Comparison of ENCODE assay signal across 36 cellular contexts in the genomic region with DNA sequence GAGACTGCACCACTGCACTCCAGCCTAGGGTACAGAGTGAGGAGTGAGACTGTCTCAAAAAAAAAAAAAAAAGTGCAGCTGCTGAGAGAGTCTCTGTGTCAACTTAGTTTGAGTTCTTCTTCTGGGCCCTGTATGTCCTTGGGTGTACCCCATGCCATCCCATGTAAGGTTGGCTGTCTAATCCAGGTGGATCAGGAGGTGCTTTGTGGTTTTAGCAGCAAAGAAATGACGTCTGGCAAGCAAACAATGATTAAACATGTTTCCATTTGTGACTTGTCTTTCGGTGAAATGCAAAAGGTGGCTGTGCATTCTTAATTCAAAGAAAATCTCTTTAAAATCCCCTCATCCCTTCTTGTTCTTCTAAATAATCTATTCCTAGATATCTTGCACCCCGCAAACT.
"Had no signal": no experiment of that assay in that cellular context is flagged by ENCODE, and none has a peak within 500 bp of the region (broad histone marks: within the 10 kb centered on the region; RNA-seq: fewer than 3 reads in every experiment).

No MANE protein-coding gene starts in this region.

- H3K27ac ChIP-seq: adrenal gland, body of pancreas, brain microvascular endothelial cell, breast epithelium, cardiac muscle cell, VCaP had no signal

- H3K4me3 ChIP-seq: adrenal gland, body of pancreas, breast epithelium, cardiac muscle cell had no signal

- H3K27me3 ChIP-seq: adrenal gland, body of pancreas, brain microvascular endothelial cell, breast epithelium, cardiac muscle cell had no signal

- H3K9me3 ChIP-seq: adrenal gland, body of pancreas had no signal

- H3K4me1 ChIP-seq: adrenal gland, body of pancreas, breast epithelium had no signal

- FAIRE-seq: astrocyte, TTC549 had no signal

- H3K36me3 ChIP-seq: adrenal gland, brain microvascular endothelial cell, breast epithelium, cardiac muscle cell had no signal

- DNase-seq: activated B cell treated with CpG ODN at 0.5 μM for 24 hours; activated CD4-positive, alpha-beta memory T cell treated with anti-CD3 and anti-CD28 coated beads for 36 hours; activated CD4-positive, alpha-beta T cell treated with anti-CD3 and anti-CD28 coated beads for 4 hours; activated CD4-positive, alpha-beta T cell treated with anti-CD3 and anti-CD28 coated beads, Interleukin-2, amount 10 ng/mL, durations not matched to agents 24 days and 14 days; activated CD4-positive, alpha-beta T cell treated with anti-CD3 and anti-CD28 coated beads, Interleukin-2, amount 50 U/mL, for 1 hour; activated CD4-positive, alpha-beta T cell treated with anti-CD3 and anti-CD28 coated beads, Interleukin-2, amount 50 U/mL, for 4 hours; activated CD4-positive, CD25-positive, alpha-beta regulatory T cell treated with anti-CD3 and anti-CD28 coated beads, Interleukin-2, amount 50 U/mL, for 72 hours; activated CD8-positive, alpha-beta memory T cell treated with anti-CD3 and anti-CD28 coated beads, Interleukin-2, amount 50 U/mL, for 4 hours; activated CD8-positive, alpha-beta T cell treated with anti-CD3 and anti-CD28 coated beads for 36 hours; activated effector memory CD4-positive, alpha-beta T cell treated with anti-CD3 and anti-CD28 coated beads, Interleukin-2, amount 50 U/mL, for 16 hours; activated gamma-delta T cell treated with Interleukin-2 at 50 U/mL for 16 hours; activated naive CD4-positive, alpha-beta T cell; activated naive CD4-positive, alpha-beta T cell treated with anti-CD3 and anti-CD28 coated beads for 36 hours; activated naive CD4-positive, alpha-beta T cell treated with anti-CD3 and anti-CD28 coated beads, Interleukin-2, amount 50 U/mL, for 16 hours; activated naive CD8-positive, alpha-beta T cell treated with anti-CD3 and anti-CD28 coated beads for 36 hours; activated T-cell treated with anti-CD3 and anti-CD28 coated beads for 4 hours; activated T-cell treated with anti-CD3 and anti-CD28 coated beads, Interleukin-2, amount 50 U/mL, for 1 hour; activated T-cell treated with anti-CD3 and anti-CD28 coated beads, Interleukin-2, amount 50 U/mL, for 4 hours; activated T-cell treated with anti-CD3 and anti-CD28 coated beads, Interleukin-2, amount 50 U/mL, for 72 hours; adrenal gland; amniotic stem cell; aorta; body of pancreas; brain microvascular endothelial cell; caudate nucleus; cerebellar nuclear complex; T-helper 1 cell; T-helper 2 cell; T-helper 9 cell had no signal

- ATAC-seq: activated CD8-positive, alpha-beta T cell treated with anti-CD3 and anti-CD28 coated beads for 36 hours; activated naive CD4-positive, alpha-beta T cell treated with anti-CD3 and anti-CD28 coated beads, Interleukin-2, amount 50 U/mL, for 72 hours; activated T-cell treated with anti-CD3 and anti-CD28 coated beads, Interleukin-2, amount 50 U/mL, for 4 hours; activated T-cell treated with anti-CD3 and anti-CD28 coated beads, Interleukin-2, amount 50 U/mL, for 72 hours; activated T-helper 17 cell treated with anti-CD3 and anti-CD28 coated beads, Interleukin-2, amount 50 U/mL, for 72 hours; body of pancreas had no signal
